Comparison of ENCODE assay signal across 27 cellular contexts in the genomic region with DNA sequence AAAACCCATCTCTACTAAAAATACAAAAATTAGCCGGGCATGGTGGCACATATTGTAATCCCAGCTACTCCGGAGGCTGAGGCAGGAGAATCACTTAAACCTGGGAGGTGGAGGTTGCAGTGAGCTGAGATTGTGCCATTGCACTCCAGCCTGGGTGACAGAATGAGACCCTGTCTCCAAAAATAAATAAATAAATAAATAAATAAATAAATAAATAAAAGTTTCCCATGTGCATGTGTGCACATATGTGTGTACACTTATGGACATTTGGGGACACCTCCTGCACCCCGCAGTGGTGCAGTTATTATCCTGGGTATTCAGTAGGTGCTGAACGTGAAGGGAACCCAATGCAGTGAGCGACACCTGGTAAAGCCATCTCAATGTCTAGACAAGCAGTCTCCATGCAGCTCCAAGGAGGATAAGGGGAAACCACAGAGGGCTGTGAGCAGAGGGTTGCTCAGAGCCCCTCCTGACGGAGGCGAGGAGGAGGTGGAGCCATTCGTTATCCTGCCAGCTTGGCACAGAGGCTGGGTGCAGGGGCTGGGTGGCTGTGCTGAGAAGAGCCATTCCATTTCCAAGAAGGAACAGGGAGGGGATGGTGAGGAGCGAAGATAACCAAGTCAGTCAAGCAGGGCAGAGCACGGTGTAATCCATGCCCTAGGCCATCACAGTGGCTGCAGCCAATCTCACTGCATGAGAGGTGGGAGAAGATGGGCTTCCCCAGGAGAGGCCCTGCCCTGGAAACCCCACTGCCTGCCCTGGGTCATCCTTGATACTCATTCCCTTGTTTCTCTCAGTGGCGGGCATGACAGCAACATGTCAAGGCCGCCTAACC. TPM values are rescaled to one million over a fixed set of nuclear protein-coding genes. Genes with fewer than 3 reads are reported as not detected.
DNase-seq lines count a peak whose midpoint lies in the region; ATAC-seq, FAIRE-seq and TF ChIP-seq lines count a peak whose summit lies in the region.
"Had no signal": no experiment of that assay in that cellular context is flagged by ENCODE, and none has a peak within 500 bp of the region (broad histone marks: within the 10 kb centered on the region; RNA-seq: fewer than 3 reads in every experiment).

No MANE protein-coding gene starts in this region.

- peak overlapping the region; percentile 40; the same call in 1 of the 2 replicates for H2BK20ac ChIP-seq in H1 (ENCODE audit: low read length)

- H3K14ac ChIP-seq in H1 (ENCODE audit: insufficient read length) = no peak overlapping the region

- BruUV-seq in Panc1 (replicated peaks; lab: Mats Ljungman, UMichigan) = no TSS peak

- in situ Hi-C loops in Panc1 (cut with HindIII; ENCODE audit: low pct_unique_long_range_greater_than_20kb, low sequenced_read_pairs) = no loop called here
- in situ Hi-C loops in ACHN (cut with HindIII; ENCODE audit: low pct_ligation_motif_present, low pct_unique_long_range_greater_than_20kb, low sequenced_read_pairs) = no loop called here

- no peak overlapping the region; the same call in 1 of the 2 replicates for H2AFZ ChIP-seq in H1 (ENCODE audit: low read length)

- H2BK120ac ChIP-seq in H1 (replicated peaks; ENCODE audit: low read depth, low read length) = no peak overlapping the region

- H3K4me1 ChIP-seq in Panc1 (ENCODE audit: control insufficient read depth, insufficient read depth, low read length) = no peaks in the 10 kb centered on the region
- peaks cover 0 to 10% (median 5%) of the 10 kb centered on the region in 4 experiments; a peak in 6 of 7 replicates for H3K4me1 ChIP-seq in H1 (replicated peaks in 1 of 4; ENCODE audit: control insufficient read depth in 3 of 4, insufficient read depth in 4 of 4, low read length in 3 of 4)
- peaks cover 16% of the 10 kb centered on the region for H3K4me1 ChIP-seq in CD8-positive, alpha-beta T cell (ENCODE audit: insufficient read depth, low read length)
- H3K4me1 ChIP-seq: Peyer's patch, prostate gland, stomach, tibial nerve had no signal

- CTCF ChIA-PET in Panc1 (lab: Charles Lee) (no interaction called here), H1 (lab: Charles Lee; ENCODE audit: partially characterized antibody) (interaction anchor here (1.0 kb wide), 1 partner anchor 57 kb away, joined by 3 read pairs; no protein-coding TSS in a partner anchor)
- CTCF ChIA-PET in CD8-positive, alpha-beta T cell (lab: Charles Lee) = interaction anchor here (1.0 to 1.4 kb wide), 2 partner anchors 57 to 58 kb away, joined by 3 to 6 read pairs; no protein-coding TSS in a partner anchor

- TF ChIP-seq RAD21 in H1 (IDR thresholded peaks at IDR 0.05 in 1 of 2, conservative IDR thresholded peaks at IDR 0.05 in 1 of 2; ENCODE audit: low read depth in 2 of 2, low read length in 2 of 2) = no peak

- H4K91ac ChIP-seq in H1 (replicated peaks; ENCODE audit: insufficient read length, low read length) = peak overlapping the region; percentile 21

- peaks cover 32% of the 10 kb centered on the region for H3K4me1 Mint-ChIP-seq in stimulated activated naive CD8-positive, alpha-beta T cell treated with anti-CD3 and anti-CD28 coated beads, Interleukin-15, amount 100 ng/mL, for 72 hours
- peaks cover 17% of the 10 kb centered on the region for H3K4me1 Mint-ChIP-seq in CD8-positive, alpha-beta T cell (ENCODE audit: low read depth)

- H3K27me3 ChIP-seq in Panc1 (ENCODE audit: control insufficient read depth, insufficient read depth, low read length) = no peaks in the 10 kb centered on the region
- no peaks in the 10 kb centered on the region for H3K27me3 ChIP-seq in H1 (replicated peaks in 1 of 4; ENCODE audit: control insufficient read depth in 3 of 4, extremely low read depth in 1 of 4, insufficient read depth in 3 of 4, low read length in 3 of 4)
- no peaks in the 10 kb centered on the region for H3K27me3 ChIP-seq in CD8-positive, alpha-beta T cell (ENCODE audit: insufficient read depth, low read length)
- H3K27me3 ChIP-seq: Peyer's patch, sigmoid colon, stomach, tibial nerve had no signal

- H3K9me3 Mint-ChIP-seq in stimulated activated naive CD8-positive, alpha-beta T cell treated with anti-CD3 and anti-CD28 coated beads, Interleukin-15, amount 100 ng/mL, for 72 hours = no peaks in the 10 kb centered on the region
- no peaks in the 10 kb centered on the region for H3K9me3 Mint-ChIP-seq in CD8-positive, alpha-beta T cell
- H3K9me3 Mint-ChIP-seq: activated naive CD8-positive, alpha-beta T cell treated with anti-CD3 and anti-CD28 coated beads, Interleukin-2, amount 10 ng/mL, durations not matched to agents 7 days and 5 days; CD4-positive, CD25-positive, alpha-beta regulatory T cell; central memory CD8-positive, alpha-beta T cell had no signal

- no peak overlapping the region for H2BK15ac ChIP-seq in H1 (ENCODE audit: low read length)

- H3K27me3 Mint-ChIP-seq in stimulated activated naive CD8-positive, alpha-beta T cell treated with anti-CD3 and anti-CD28 coated beads, Interleukin-15, amount 100 ng/mL, for 72 hours = no peaks in the 10 kb centered on the region
- no peaks in the 10 kb centered on the region for H3K27me3 Mint-ChIP-seq in CD8-positive, alpha-beta T cell (ENCODE audit: low read depth)
- H3K27me3 Mint-ChIP-seq: activated naive CD8-positive, alpha-beta T cell treated with anti-CD3 and anti-CD28 coated beads, Interleukin-2, amount 10 ng/mL, durations not matched to agents 7 days and 5 days; CD4-positive, CD25-positive, alpha-beta regulatory T cell; central memory CD8-positive, alpha-beta T cell had no signal

- no peak for TF ChIP-seq EP300 in H1 (IDR thresholded peaks at IDR 0.05; ENCODE audit: borderline replicate concordance in 1 of 2, low read depth in 2 of 2, low read length in 2 of 2)

- intact Hi-C loops in Panc1 (cut with micrococcal nuclease; ENCODE audit: unreplicated experiment) = no loop called here
- intact Hi-C loops in CD8-positive, alpha-beta T cell (cut with DNase I, micrococcal nuclease) = loop anchor here in 1 of 2 experiments (5.0 kb wide), 1 partner anchor 56 kb away; no protein-coding TSS in a partner anchor

- no peaks in the 10 kb centered on the region for H4K20me1 ChIP-seq in H1 (replicated peaks in 1 of 2; ENCODE audit: control insufficient read depth in 1 of 2, insufficient read depth in 2 of 2, low read length in 2 of 2)

- H3K27ac ChIP-seq in Panc1 (ENCODE audit: low read length) (no peak overlapping the region), H1 (ENCODE audit: low read depth, low read length) (no peak overlapping the region)
- H3K27ac ChIP-seq in CD8-positive, alpha-beta T cell (ENCODE audit: low read depth, low read length) = no peak overlapping the region
- H3K27ac ChIP-seq: Peyer's patch, prostate gland, sigmoid colon, stomach, tibial nerve, VCaP had no signal

- no peak overlapping the region for H3K23ac ChIP-seq in H1 (ENCODE audit: insufficient read length)

- H3K9ac ChIP-seq in H1 (replicated peaks in 1 of 4; ENCODE audit: extremely low read depth in 1 of 4, low read depth in 3 of 4, low read length in 3 of 4) = no peak overlapping the region

- no peaks in the 10 kb centered on the region for H3K36me3 ChIP-seq in Panc1 (ENCODE audit: control insufficient read depth, insufficient read depth, low read length)
- peaks cover 0 to 7% (median 3%) of the 10 kb centered on the region in 4 experiments; a peak in 4 of 8 replicates for H3K36me3 ChIP-seq in H1 (ENCODE audit: control insufficient read depth in 2 of 4, insufficient read depth in 4 of 4, low read length in 3 of 4)
- H3K36me3 ChIP-seq in CD8-positive, alpha-beta T cell (ENCODE audit: insufficient read depth, low read length) = no peaks in the 10 kb centered on the region
- H3K36me3 ChIP-seq: prostate gland had no signal

- H3K79me1 ChIP-seq in H1 (ENCODE audit: low read depth, low read length) = no peaks in the 10 kb centered on the region

- no peak overlapping the region for H4K5ac ChIP-seq in H1 (ENCODE audit: insufficient read length, low read depth, low read length)

- H2AK5ac ChIP-seq in H1 (ENCODE audit: low read depth, low read length) = peak overlapping the region; percentile 95

- POLR2A ChIA-PET in Panc1 (lab: Charles Lee) = interaction anchor here (0.6 kb wide), 1 partner anchor 115 kb away, joined by 3 read pairs; no protein-coding TSS in a partner anchor
- POLR2A ChIA-PET in H1 (lab: Charles Lee; ENCODE audit: partially characterized antibody) = interaction anchor here (1.3 to 2.3 kb wide), 2 partner anchors 14 to 15 kb away, joined by 5 read pairs; no protein-coding TSS in a partner anchor
- POLR2A ChIA-PET in CD8-positive, alpha-beta T cell (lab: Charles Lee) = interaction anchor here (0.6 kb wide), 1 partner anchor 20 kb away, joined by 3 read pairs; no protein-coding TSS in a partner anchor

- peak overlapping the region; percentile 24 for H3K4ac ChIP-seq in H1 (replicated peaks; ENCODE audit: insufficient read length, low read depth, low read length)

- no peak for TF ChIP-seq POLR2A in H1 (IDR thresholded peaks at IDR 0.05; ENCODE audit: control extremely low read depth in 1 of 2, low read depth in 2 of 2, low read length in 2 of 2)

- H3K23me2 ChIP-seq in H1 (ENCODE audit: low read depth, low read length) = no peaks in the 10 kb centered on the region

- H3K4me2 ChIP-seq in H1 (ENCODE audit: insufficient read depth in 1 of 2, low read depth in 2 of 2, low read length in 2 of 2) = no peak overlapping the region

- H3K9me3 ChIP-seq in Panc1 (ENCODE audit: control insufficient read depth, insufficient read depth, low read depth, low read length) (no peaks in the 10 kb centered on the region), H1 (ENCODE audit: insufficient read depth in 2 of 2, low read depth in 1 of 2, low read length in 1 of 2) (no peaks in the 10 kb centered on the region)
- no peaks in the 10 kb centered on the region for H3K9me3 ChIP-seq in CD8-positive, alpha-beta T cell (ENCODE audit: low read length)
- H3K9me3 ChIP-seq: Peyer's patch, prostate gland, sigmoid colon, stomach, tibial nerve had no signal

- peak overlapping the region; percentile 66; the same call in 1 of the 2 replicates for H3K18ac ChIP-seq in H1 (ENCODE audit: extremely low read depth, low read length)

- H3K4me3 Mint-ChIP-seq in stimulated activated naive CD8-positive, alpha-beta T cell treated with anti-CD3 and anti-CD28 coated beads, Interleukin-15, amount 100 ng/mL, for 72 hours = no peak overlapping the region
- no peak overlapping the region for H3K4me3 Mint-ChIP-seq in CD8-positive, alpha-beta T cell
- H3K4me3 Mint-ChIP-seq: activated naive CD8-positive, alpha-beta T cell treated with anti-CD3 and anti-CD28 coated beads, Interleukin-2, amount 10 ng/mL, durations not matched to agents 7 days and 5 days; central memory CD8-positive, alpha-beta T cell had no signal

- H3K4me3 ChIP-seq in Panc1 (ENCODE audit: low read depth in 2 of 2, low read length in 2 of 2) (no peak overlapping the region), H1 (ENCODE audit: extremely low read depth in 1 of 4, insufficient read depth in 2 of 4, low read depth in 3 of 4, low read length in 4 of 4) (no peak overlapping the region)
- no peak overlapping the region for H3K4me3 ChIP-seq in CD8-positive, alpha-beta T cell (ENCODE audit: low read depth, low read length)
- H3K4me3 ChIP-seq: Peyer's patch, prostate gland, sigmoid colon, stomach, tibial nerve had no signal

- peak overlapping the region; percentile 52 to 93 for H3K27ac Mint-ChIP-seq in stimulated activated naive CD8-positive, alpha-beta T cell treated with anti-CD3 and anti-CD28 coated beads, Interleukin-15, amount 100 ng/mL, for 72 hours
- no peak overlapping the region for H3K27ac Mint-ChIP-seq in CD8-positive, alpha-beta T cell
- H3K27ac Mint-ChIP-seq: activated naive CD8-positive, alpha-beta T cell treated with anti-CD3 and anti-CD28 coated beads, Interleukin-2, amount 10 ng/mL, durations not matched to agents 7 days and 5 days had no signal

- peaks cover 14% of the 10 kb centered on the region for H3K36me3 Mint-ChIP-seq in CD8-positive, alpha-beta T cell

- TF ChIP-seq CTCF in Panc1 (IDR thresholded peaks at IDR 0.05) (no peak), H1 (IDR thresholded peaks at IDR 0.05; ENCODE audit: control extremely low read depth in 1 of 3, insufficient read depth in 1 of 3, low read depth in 1 of 3, low read length in 3 of 3) (no peak)
- no peak for TF ChIP-seq CTCF in CD8-positive, alpha-beta T cell (IDR thresholded peaks at IDR 0.05)

- ATAC-seq in stimulated activated naive CD8-positive, alpha-beta T cell treated with anti-CD3 and anti-CD28 coated beads, Interleukin-15, amount 100 ng/mL, for 72 hours = no peak
- no peak for ATAC-seq in stimulated activated naive CD8-positive, alpha-beta T cell treated with anti-CD3 and anti-CD28 coated beads, Interleukin-15, Interleukin-2, amounts not matched to agents 100 U/mL and 50 U/mL, for 24 hours
- peak; percentile 11; the same call in 1 of the 2 replicates for ATAC-seq in Panc1
- ATAC-seq in CD8-positive, alpha-beta T cell = no peak
- ATAC-seq: left cardiac atrium had no signal

- peak overlapping the region; percentile 63; the same call in 1 of the 2 replicates for H2BK12ac ChIP-seq in H1 (ENCODE audit: low read depth, low read length)

- FAIRE-seq in H1 (lab: Jason Lieb, UNC) = no peak

- WGBS in H1 (ENCODE audit: extremely low coverage in 1 of 2, insufficient coverage in 1 of 2, insufficient read length in 1 of 2, insufficient replicate concordance in 2 of 2, low coverage in 1 of 2, low lambda C conversion rate in 2 of 2, missing lambda C conversion rate in 1 of 2), 2 experiments = 85% methylated on average over 12 of the region's 12 CpGs; no CpG with 5 or more reads in 1 of the 2 experiments

- DNase-seq in stimulated activated naive CD8-positive, alpha-beta T cell treated with anti-CD3 and anti-CD28 coated beads, Interleukin-15, amount 100 ng/mL, for 72 hours = no peak
- no peak for DNase-seq in stimulated activated naive CD8-positive, alpha-beta T cell treated with anti-CD3 and anti-CD28 coated beads, Interleukin-15, Interleukin-2, amounts not matched to agents 100 U/mL and 50 U/mL, for 24 hours
- DNase-seq in Panc1 (ENCODE audit: low read depth, low spot score) (no peak), H1 (ENCODE audit: low read depth in 1 of 2, low spot score in 2 of 2) (no peak), NCI-H748 treated with DMSO at 0.1 percent for 48 hours (lab: John Stamatoyannopoulos, UW) (no peak), ACHN (no peak)
- no peak for DNase-seq in CD8-positive, alpha-beta T cell
- DNase-seq: activated naive CD8-positive, alpha-beta T cell treated with anti-CD3 and anti-CD28 coated beads, Interleukin-2, amount 10 ng/mL, durations not matched to agents 7 days and 5 days; activated T-cell treated with anti-CD3 and anti-CD28 coated beads, Interleukin-2, amount 50 U/mL, for 1 hour; CD4-positive, CD25-positive, alpha-beta regulatory T cell; DMS153; head of caudate nucleus; left cardiac atrium; mammary epithelial cell; NCI-H1417; NCI-H2107; NCI-H510A; NK-92 treated with Interleukin-12 subunit alpha and Interleukin-12 subunit beta, amount 100 ng/mL, for 24 hours; Peyer's patch; SIG-M5; sigmoid colon; stomach; T-helper 1 cell had no signal

- H4K8ac ChIP-seq in H1 (ENCODE audit: extremely low read depth, insufficient read depth, low read length) = no peak overlapping the region

- H2BK5ac ChIP-seq in H1 (ENCODE audit: low read depth, low read length) = peak overlapping the region; percentile 94

- H3K79me2 ChIP-seq in H1 (ENCODE audit: control insufficient read depth in 1 of 2, insufficient read depth in 2 of 2, low read length in 2 of 2) = no peaks in the 10 kb centered on the region

- H3K56ac ChIP-seq in H1 (replicated peaks; ENCODE audit: insufficient read length, low read depth, low read length) = no peak overlapping the region

RNA-seq across cellular contexts. Expression of a gene that starts 25.6 kb away (rescaled TPM):
- total RNA-seq in Panc1 (2021; ENCODE audit: unreplicated experiment) = 24.7 TPM
- polyA plus RNA-seq in Panc1 (2012; ENCODE audit: insufficient read length) = 14.8 TPM
- 22.7 and 23.4 TPM in 2 replicates for total RNA-seq in H1 (2021; fragmentation: NEBNext Ultra II Directional; extraction: Animal tissue kit (Norgen Biotek cat#: 25700))
- polyA plus RNA-seq in H1 (2011; rRNA removed) = 26.6 and 32.4 TPM in 2 replicates
- 22.4 TPM for polyA plus RNA-seq in H1 (2011; cell fraction: cytosol; rRNA removed)
- polyA plus RNA-seq in H1 (2011; cell fraction: nucleus; rRNA removed) = 22.1 TPM
- 15.2 to 19.3 TPM (median 17.5 TPM) in 4 replicates for polyA plus RNA-seq in H1 (2012, experiment 1 of 2)
- 22.6 TPM for polyA plus RNA-seq in H1 (2012, experiment 2 of 2)
- 21.6 TPM for polyA plus RNA-seq in H1 (2013, experiment 1 of 2)
- polyA plus RNA-seq in H1 (2013, experiment 2 of 2) = 23.3 TPM
- polyA minus RNA-seq in H1 (2011; rRNA and poly(A)+ RNA removed) = 48.4 and 59.9 TPM in 2 replicates
- polyA minus RNA-seq in H1 (2011; cell fraction: cytosol; rRNA and poly(A)+ RNA removed) = 17.0 TPM
- 24.8 TPM for polyA minus RNA-seq in H1 (2011; cell fraction: nucleus; rRNA and poly(A)+ RNA removed)
- total RNA-seq in CD8-positive, alpha-beta T cell = 10 to 100 TPM; 15.9 to 18.2 TPM

RNA-seq across cellular contexts. Expression of a gene that starts 36.3 kb away (rescaled TPM):
- total RNA-seq in Panc1 (2021; ENCODE audit: unreplicated experiment) = 71.2 TPM
- polyA plus RNA-seq in Panc1 (2012; ENCODE audit: insufficient read length) = 52.7 TPM
- total RNA-seq in H1 (2021; fragmentation: NEBNext Ultra II Directional; extraction: Animal tissue kit (Norgen Biotek cat#: 25700)) = 75.7 and 76.8 TPM in 2 replicates
- polyA plus RNA-seq in H1 (2011; rRNA removed) = 43.6 and 44.2 TPM in 2 replicates
- polyA plus RNA-seq in H1 (2011; cell fraction: cytosol; rRNA removed) = 47.2 TPM
- polyA plus RNA-seq in H1 (2011; cell fraction: nucleus; rRNA removed) = 103 TPM
- polyA plus RNA-seq in H1 (2012, experiment 1 of 2) = 61.6 to 68.2 TPM (median 64.5 TPM) in 4 replicates
- polyA plus RNA-seq in H1 (2012, experiment 2 of 2) = 6.3 TPM
- polyA plus RNA-seq in H1 (2013, experiment 1 of 2) = 31.7 TPM
- polyA plus RNA-seq in H1 (2013, experiment 2 of 2) = 28.2 TPM
- polyA minus RNA-seq in H1 (2011; rRNA and poly(A)+ RNA removed) = 144 and 175 TPM in 2 replicates
- polyA minus RNA-seq in H1 (2011; cell fraction: cytosol; rRNA and poly(A)+ RNA removed) = 53.1 TPM
- 83.0 TPM for polyA minus RNA-seq in H1 (2011; cell fraction: nucleus; rRNA and poly(A)+ RNA removed)
- total RNA-seq in CD8-positive, alpha-beta T cell = 10 to 100 TPM; 24.7 to 25.1 TPM
